Comparison of ENCODE assay signal across 17 cellular contexts in genomic region chr14:65833256-65833880, GRCh38.
DNase-seq lines count a peak whose midpoint lies in the region; ATAC-seq and TF ChIP-seq lines count a peak whose summit lies in the region.
"Had no signal": no experiment of that assay in that cellular context is flagged by ENCODE, and none has a peak within 500 bp of the region (broad histone marks: within the 10 kb centered on the region; RNA-seq: fewer than 3 reads in every experiment).

No MANE protein-coding gene starts in this region.

- no peak overlapping the region for H3K18ac ChIP-seq in mesenchymal stem cell (ENCODE audit: low read depth in 1 of 2, low read length in 2 of 2)

- no peaks in the 10 kb centered on the region for H3K27me3 Mint-ChIP-seq in activated CD8-positive, alpha-beta T cell treated with anti-CD3 and anti-CD28 coated beads, Interleukin-2, amount 10 ng/mL, durations not matched to agents 7 days and 5 days (ENCODE audit: low read depth)
- no peaks in the 10 kb centered on the region for H3K27me3 Mint-ChIP-seq in activated CD8-positive, alpha-beta T cell treated with anti-CD3 and anti-CD28 coated beads for 36 hours
- H3K27me3 Mint-ChIP-seq in osteocyte (ENCODE audit: unreplicated experiment): peaks cover 20% of the 10 kb centered on the region
- H3K27me3 Mint-ChIP-seq: CD8-positive, alpha-beta memory T cell had no signal

- no peak overlapping the region for H3K4ac ChIP-seq in mesenchymal stem cell (ENCODE audit: low read depth in 1 of 2, low read length in 2 of 2)

- 93% methylated on average over 11 of the region's 11 CpGs for WGBS in mesenchymal stem cell

- no peak overlapping the region for H2AFZ ChIP-seq in mesenchymal stem cell (ENCODE audit: low read depth, low read length)

- ATAC-seq in activated CD8-positive, alpha-beta T cell treated with anti-CD3 and anti-CD28 coated beads, Interleukin-2, amount 10 ng/mL, durations not matched to agents 7 days and 5 days: no peak
- ATAC-seq in activated CD8-positive, alpha-beta T cell treated with anti-CD3 and anti-CD28 coated beads for 36 hours: no peak
- ATAC-seq in HG03354 (IDR thresholded peaks at IDR 0.05; ENCODE audit: poor library complexity, severe bottlenecking, unreplicated experiment): no peak
- ATAC-seq: gastroesophageal sphincter had no signal

- H3K27ac Mint-ChIP-seq in activated CD8-positive, alpha-beta T cell treated with anti-CD3 and anti-CD28 coated beads, Interleukin-2, amount 10 ng/mL, durations not matched to agents 7 days and 5 days: peak overlapping the region; percentile 58
- no peak overlapping the region for H3K27ac Mint-ChIP-seq in activated CD8-positive, alpha-beta T cell treated with anti-CD3 and anti-CD28 coated beads for 36 hours
- H3K27ac Mint-ChIP-seq in osteocyte (ENCODE audit: unreplicated experiment): no peak overlapping the region

- H2BK15ac ChIP-seq in mesenchymal stem cell (ENCODE audit: low read depth, poor library complexity, severe bottlenecking): no peak overlapping the region

- no peak overlapping the region for H4K8ac ChIP-seq in mesenchymal stem cell (ENCODE audit: low read length)

- no peak overlapping the region for H2BK12ac ChIP-seq in mesenchymal stem cell (ENCODE audit: low read length in 2 of 2)

- H3K36me3 Mint-ChIP-seq in activated CD8-positive, alpha-beta T cell treated with anti-CD3 and anti-CD28 coated beads, Interleukin-2, amount 10 ng/mL, durations not matched to agents 7 days and 5 days (ENCODE audit: low read depth): peaks cover 3% of the 10 kb centered on the region
- H3K36me3 Mint-ChIP-seq in activated CD8-positive, alpha-beta T cell treated with anti-CD3 and anti-CD28 coated beads for 36 hours (ENCODE audit: low read depth): no peaks in the 10 kb centered on the region
- H3K36me3 Mint-ChIP-seq in osteocyte (ENCODE audit: unreplicated experiment): no peaks in the 10 kb centered on the region

- no peak for DNase-seq in activated CD8-positive, alpha-beta T cell treated with anti-CD3 and anti-CD28 coated beads, Interleukin-2, amount 10 ng/mL, durations not matched to agents 7 days and 5 days
- no peak for DNase-seq in activated CD8-positive, alpha-beta T cell treated with anti-CD3 and anti-CD28 coated beads for 36 hours
- DNase-seq in SK-N-MC (ENCODE audit: low read depth, low spot score) (no peak), mesenchymal stem cell (no peak), stromal cell of bone marrow (ENCODE audit: low read depth) (peak; percentile 18), AML-193 (lab: John Stamatoyannopoulos, UW) (no peak), osteocyte (ENCODE audit: extremely low spot score, unreplicated experiment) (no peak)
- DNase-seq: CD8-positive, alpha-beta memory T cell; DMS79; NCI-H1048; NCI-H1930; NCI-H510A treated with DMSO at 0.1 percent for 48 hours had no signal

- H4K91ac ChIP-seq in mesenchymal stem cell (ENCODE audit: low read length): no peak overlapping the region

- intact Hi-C loops in activated CD8-positive, alpha-beta T cell treated with anti-CD3 and anti-CD28 coated beads for 36 hours (cut with micrococcal nuclease): no loop called here

- H3K14ac ChIP-seq in mesenchymal stem cell (ENCODE audit: low read length in 2 of 2): no peak overlapping the region

- POLR2A ChIA-PET in activated CD8-positive, alpha-beta T cell treated with anti-CD3 and anti-CD28 coated beads, Interleukin-2, amount 10 ng/mL, durations not matched to agents 7 days and 5 days (lab: Charles Lee): interaction anchor here (1.1 kb wide), 1 partner anchor 13 kb away, joined by 3 read pairs; no protein-coding TSS in a partner anchor
- POLR2A ChIA-PET in activated CD8-positive, alpha-beta T cell treated with anti-CD3 and anti-CD28 coated beads for 36 hours (lab: Charles Lee): interaction anchor here (0.6 kb wide), 1 partner anchor 76 kb away, joined by 4 read pairs; no protein-coding TSS in a partner anchor

- CTCF ChIA-PET in activated CD8-positive, alpha-beta T cell treated with anti-CD3 and anti-CD28 coated beads, Interleukin-2, amount 10 ng/mL, durations not matched to agents 7 days and 5 days (lab: Charles Lee): interaction anchor here (0.6 to 6.7 kb wide), 10 partner anchors 9 to 418 kb away, joined by 3 to 48 read pairs (median 5); no protein-coding TSS in a partner anchor
- CTCF ChIA-PET in activated CD8-positive, alpha-beta T cell treated with anti-CD3 and anti-CD28 coated beads for 36 hours (lab: Charles Lee): interaction anchor here (1.0 to 2.9 kb wide), 7 partner anchors 9 to 670 kb away, joined by 3 to 19 read pairs (median 3); no protein-coding TSS in a partner anchor

- no peaks in the 10 kb centered on the region for H3K79me1 ChIP-seq in mesenchymal stem cell (replicated peaks; ENCODE audit: low read length, poor library complexity, severe bottlenecking)

- H3K4me3 Mint-ChIP-seq in activated CD8-positive, alpha-beta T cell treated with anti-CD3 and anti-CD28 coated beads, Interleukin-2, amount 10 ng/mL, durations not matched to agents 7 days and 5 days: no peak overlapping the region
- no peak overlapping the region for H3K4me3 Mint-ChIP-seq in activated CD8-positive, alpha-beta T cell treated with anti-CD3 and anti-CD28 coated beads for 36 hours
- H3K4me3 Mint-ChIP-seq in osteocyte (ENCODE audit: unreplicated experiment): no peak overlapping the region

- H3K27me3 ChIP-seq in mesenchymal stem cell (ENCODE audit: control insufficient read depth in 1 of 2, insufficient read depth in 1 of 2, low read length in 2 of 2): peaks cover 12 to 20% of the 10 kb centered on the region in 2 experiments
- H3K27me3 ChIP-seq: cardiac muscle cell, SJCRH30 had no signal

- no peak overlapping the region for H3K23ac ChIP-seq in mesenchymal stem cell (ENCODE audit: low read length in 2 of 2)

- no peak overlapping the region for H2AK5ac ChIP-seq in mesenchymal stem cell (ENCODE audit: low read length, severe bottlenecking)

- H3K4me2 ChIP-seq in mesenchymal stem cell (ENCODE audit: low read length, poor library complexity, severe bottlenecking): no peak overlapping the region

- H3K9me3 ChIP-seq in SK-N-MC (ENCODE audit: low read depth, low read length): no peaks in the 10 kb centered on the region
- H3K9me3 ChIP-seq in mesenchymal stem cell (ENCODE audit: control insufficient read depth, low read length): no peaks in the 10 kb centered on the region
- H3K9me3 ChIP-seq: gastroesophageal sphincter, SJCRH30 had no signal

- peaks cover 9% of the 10 kb centered on the region for H3K4me1 ChIP-seq in mesenchymal stem cell (ENCODE audit: control insufficient read depth, insufficient read depth, low read depth, low read length)
- H3K4me1 ChIP-seq: gastroesophageal sphincter, SJCRH30 had no signal

- no peak overlapping the region for H2BK5ac ChIP-seq in mesenchymal stem cell (ENCODE audit: low read depth, low read length, poor library complexity, severe bottlenecking)

- peak overlapping the region; percentile 78; the same call in 1 of the 2 replicates for H3K27ac ChIP-seq in SK-N-MC
- H3K27ac ChIP-seq in mesenchymal stem cell (ENCODE audit: low read length, poor library complexity, severe bottlenecking): peak overlapping the region; percentile 52
- H3K27ac ChIP-seq: cardiac muscle cell, gastroesophageal sphincter, SJCRH30 had no signal

- H3K4me3 ChIP-seq in SK-N-MC (peak overlapping the region; percentile 38; the same call in 1 of the 2 replicates), mesenchymal stem cell (ENCODE audit: insufficient read depth in 1 of 2, low read depth in 1 of 2, low read length in 2 of 2) (peak overlapping the region in 1 of 2 experiments; percentile 17)
- H3K4me3 ChIP-seq: cardiac muscle cell, gastroesophageal sphincter, K562, SJCRH30 had no signal

- TF ChIP-seq CTCF in activated CD8-positive, alpha-beta T cell treated with anti-CD3 and anti-CD28 coated beads for 36 hours (IDR thresholded peaks at IDR 0.05): no peak
- TF ChIP-seq CTCF in osteocyte (IDR thresholded peaks at IDR 0.05): no peak

- H3K36me3 ChIP-seq in SK-N-MC (ENCODE audit: insufficient read depth, low read length) (no peaks in the 10 kb centered on the region), mesenchymal stem cell (ENCODE audit: control insufficient read depth in 1 of 2, insufficient read depth in 2 of 2, low read depth in 1 of 2, low read length in 2 of 2) (no peaks in the 10 kb centered on the region)
- H3K36me3 ChIP-seq: cardiac muscle cell, gastroesophageal sphincter, SJCRH30 had no signal

- H2BK120ac ChIP-seq in mesenchymal stem cell (ENCODE audit: low read depth, low read length): no peak overlapping the region

- H3K9me3 Mint-ChIP-seq in activated CD8-positive, alpha-beta T cell treated with anti-CD3 and anti-CD28 coated beads, Interleukin-2, amount 10 ng/mL, durations not matched to agents 7 days and 5 days (ENCODE audit: insufficient read depth): no peaks in the 10 kb centered on the region
- no peaks in the 10 kb centered on the region for H3K9me3 Mint-ChIP-seq in activated CD8-positive, alpha-beta T cell treated with anti-CD3 and anti-CD28 coated beads for 36 hours
- no peaks in the 10 kb centered on the region for H3K9me3 Mint-ChIP-seq in osteocyte (ENCODE audit: unreplicated experiment)
- H3K9me3 Mint-ChIP-seq: CD8-positive, alpha-beta memory T cell had no signal

- H3K4me1 Mint-ChIP-seq in activated CD8-positive, alpha-beta T cell treated with anti-CD3 and anti-CD28 coated beads, Interleukin-2, amount 10 ng/mL, durations not matched to agents 7 days and 5 days (ENCODE audit: low read depth): peaks cover 48% of the 10 kb centered on the region
- peaks cover 29% of the 10 kb centered on the region for H3K4me1 Mint-ChIP-seq in activated CD8-positive, alpha-beta T cell treated with anti-CD3 and anti-CD28 coated beads for 36 hours (ENCODE audit: low read depth)
- H3K4me1 Mint-ChIP-seq in osteocyte (ENCODE audit: unreplicated experiment): peaks cover 8% of the 10 kb centered on the region

- H3K9ac ChIP-seq in SK-N-MC (ENCODE audit: insufficient read length) (no peak overlapping the region), mesenchymal stem cell (ENCODE audit: low read length) (peak overlapping the region; percentile 57)
